In genomic region chr22:19844423-19845368, GRCh38 we compare ENCODE assay signal across 8 cellular contexts. TPM values are rescaled to one million over a fixed set of nuclear protein-coding genes. Genes with fewer than 3 reads are reported as not detected.
DNase-seq lines count a peak whose midpoint lies in the region; ATAC-seq lines count a peak whose summit lies in the region.

No MANE protein-coding gene starts in this region.

- CTCF ChIA-PET in activated CD4-positive, alpha-beta T cell treated with anti-CD3 and anti-CD28 coated beads for 36 hours (lab: Charles Lee) = interaction anchor here (1.0 to 2.0 kb wide), 4 partner anchors 10 to 165 kb away, joined by 3 to 5 read pairs (median 3); partner anchors contain the start of gene GP1BB

- DNase-seq in activated CD4-positive, alpha-beta T cell treated with anti-CD3 and anti-CD28 coated beads for 36 hours = peak; percentile 46
- no peak for DNase-seq in activated CD4-positive, alpha-beta T cell treated with anti-CD3 and anti-CD28 coated beads for 4 hours
- DNase-seq in activated naive CD4-positive, alpha-beta T cell treated with anti-CD3 and anti-CD28 coated beads, Interleukin-2, amount 50 U/mL, for 72 hours (ENCODE audit: low spot score in 2 of 2) = no peak
- peak; percentile 68 for DNase-seq in left ventricle myocardium superior
- peak; percentile 26 for DNase-seq in stromal cell of bone marrow (ENCODE audit: low read depth)
- DNase-seq in NOMO-1 treated with dmso at 0.1 percent for 144 hours (lab: John Stamatoyannopoulos, UW; ENCODE audit: unreplicated experiment) = no peak

- peak overlapping the region; percentile 20 for H3K4me3 Mint-ChIP-seq in activated CD4-positive, alpha-beta T cell treated with anti-CD3 and anti-CD28 coated beads for 36 hours

- peaks cover 20% of the 10 kb centered on the region for H3K36me3 Mint-ChIP-seq in activated CD4-positive, alpha-beta T cell treated with anti-CD3 and anti-CD28 coated beads for 36 hours (ENCODE audit: low read depth)
- H3K36me3 Mint-ChIP-seq in activated naive CD4-positive, alpha-beta T cell treated with anti-CD3 and anti-CD28 coated beads, Interleukin-2, amount 50 U/mL, for 72 hours = no peaks in the 10 kb centered on the region

- ATAC-seq in activated CD4-positive, alpha-beta T cell treated with anti-CD3 and anti-CD28 coated beads for 36 hours = peak; percentile 65
- peak; percentile 48 to 49 for ATAC-seq in activated naive CD4-positive, alpha-beta T cell treated with anti-CD3 and anti-CD28 coated beads, Interleukin-2, amount 50 U/mL, for 72 hours
- ATAC-seq in left ventricle myocardium superior (peak; percentile 69), HG02588 (IDR thresholded peaks at IDR 0.05; ENCODE audit: unreplicated experiment) (no peak), HG03571 (IDR thresholded peaks at IDR 0.05; ENCODE audit: unreplicated experiment) (no peak)

- H3K4me1 Mint-ChIP-seq in activated CD4-positive, alpha-beta T cell treated with anti-CD3 and anti-CD28 coated beads for 36 hours = peaks cover 19% of the 10 kb centered on the region

- POLR2A ChIA-PET in activated CD4-positive, alpha-beta T cell treated with anti-CD3 and anti-CD28 coated beads for 36 hours (lab: Charles Lee) = interaction anchor here (1.0 kb wide), 1 partner anchor 11 kb away, joined by 3 read pairs; no protein-coding TSS in a partner anchor

- no peaks in the 10 kb centered on the region for H3K9me3 Mint-ChIP-seq in activated CD4-positive, alpha-beta T cell treated with anti-CD3 and anti-CD28 coated beads for 36 hours (ENCODE audit: low read depth)
- H3K9me3 Mint-ChIP-seq in activated naive CD4-positive, alpha-beta T cell treated with anti-CD3 and anti-CD28 coated beads, Interleukin-2, amount 50 U/mL, for 72 hours = no peaks in the 10 kb centered on the region

- intact Hi-C loops in activated CD4-positive, alpha-beta T cell treated with anti-CD3 and anti-CD28 coated beads for 36 hours (cut with DNase I, micrococcal nuclease) = loop anchor here in 1 of 2 experiments (2.0 kb wide), 1 partner anchor 66 kb away; no protein-coding TSS in a partner anchor
- intact Hi-C loops in left ventricle myocardium superior (cut with micrococcal nuclease) = no loop called here

- H3K27ac Mint-ChIP-seq in activated CD4-positive, alpha-beta T cell treated with anti-CD3 and anti-CD28 coated beads for 36 hours = peak overlapping the region; percentile 29
- peak overlapping the region; percentile 72 to 82 for H3K27ac Mint-ChIP-seq in activated naive CD4-positive, alpha-beta T cell treated with anti-CD3 and anti-CD28 coated beads, Interleukin-2, amount 50 U/mL, for 72 hours

- H3K27me3 Mint-ChIP-seq in activated CD4-positive, alpha-beta T cell treated with anti-CD3 and anti-CD28 coated beads for 36 hours = no peaks in the 10 kb centered on the region

RNA-seq across cellular contexts. Expression of gene GNB1L, which starts 10.0 kb away (rescaled TPM):
- total RNA-seq in activated CD4-positive, alpha-beta T cell treated with anti-CD3 and anti-CD28 coated beads for 36 hours = 10 to 100 TPM in 1 of 2 experiments, 1 to 10 TPM in 1; 7.6 to 12.4 TPM
- 10 to 100 TPM in 1 of 2 donors, 1 to 10 TPM in 1; 9.6 to 13.4 TPM for total RNA-seq in activated naive CD4-positive, alpha-beta T cell treated with anti-CD3 and anti-CD28 coated beads, Interleukin-2, amount 50 U/mL, for 72 hours
- 3.4 TPM for total RNA-seq in left ventricle myocardium superior

RNA-seq across cellular contexts. Expression of gene RTL10, which starts 10.0 kb away (rescaled TPM):
- 10 to 100 TPM; 14.9 to 15.6 TPM for total RNA-seq in activated CD4-positive, alpha-beta T cell treated with anti-CD3 and anti-CD28 coated beads for 36 hours
- total RNA-seq in activated naive CD4-positive, alpha-beta T cell treated with anti-CD3 and anti-CD28 coated beads, Interleukin-2, amount 50 U/mL, for 72 hours = 10 to 100 TPM; 12.1 to 20.1 TPM
- total RNA-seq in left ventricle myocardium superior = 8.0 TPM

Comparison
In these comparisons a context has a peak if more than half of its experiments do, and no peak if none do; other contexts are left out.
1. DNase-seq: peak in activated CD4-positive, alpha-beta T cell treated with anti-CD3 and anti-CD28 coated beads for 36 hours (single experiment), left ventricle myocardium superior (single experiment) and stromal cell of bone marrow (single experiment); none in activated CD4-positive, alpha-beta T cell treated with anti-CD3 and anti-CD28 coated beads for 4 hours (0 of 2), activated naive CD4-positive, alpha-beta T cell treated with anti-CD3 and anti-CD28 coated beads, Interleukin-2, amount 50 U/mL, for 72 hours (0 of 2) and NOMO-1 treated with dmso at 0.1 percent for 144 hours (single experiment).
2. ATAC-seq: peak in activated CD4-positive, alpha-beta T cell treated with anti-CD3 and anti-CD28 coated beads for 36 hours (single experiment), activated naive CD4-positive, alpha-beta T cell treated with anti-CD3 and anti-CD28 coated beads, Interleukin-2, amount 50 U/mL, for 72 hours (2 of 2) and left ventricle myocardium superior (single experiment); none in HG02588 (single experiment) and HG03571 (single experiment).